In genomic region chr17:11730747-11731146, GRCh38 we compare ENCODE assay signal across 21 cellular contexts.
"Had no signal": no experiment of that assay in that cellular context is flagged by ENCODE, and none has a peak within 500 bp of the region (broad histone marks: within the 10 kb centered on the region; RNA-seq: fewer than 3 reads in every experiment).

No MANE protein-coding gene starts in this region.

- H3K9me3 ChIP-seq: SK-N-SH had no signal

- H3K9ac ChIP-seq: KMS-11, SK-N-SH had no signal

- H3K4me2 ChIP-seq: KMS-11, SK-N-SH had no signal

- DNase-seq: Kasumi-1, MM.1S, NCI-H1092 treated with DMSO at 0.1 percent for 48 hours, NCI-H1436, NCI-H1694, NCI-H187 treated with DMSO at 0.1 percent for 48 hours, NCI-H2029 treated with DMSO at 0.1 percent for 48 hours, NCI-H2171 treated with DMSO at 0.1 percent for 48 hours, NCI-H345, NCI-H446 treated with DMSO at 0.1 percent for 48 hours, NCI-H510A treated with DMSO at 0.1 percent for 48 hours, NCI-H526 treated with DMSO at 0.1 percent for 48 hours, NCI-H748 treated with DMSO at 0.1 percent for 48 hours, PC-3, SHP77, SK-N-SH, SW 1271, T-cell had no signal

- ATAC-seq: Panc1, PC-3, T-cell had no signal

- H3K27ac ChIP-seq: KMS-11, RWPE1 had no signal
